In genomic region chr18:62324355-62324828, GRCh38 we compare ENCODE assay signal across 8 cellular contexts. TPM values are rescaled to one million over a fixed set of nuclear protein-coding genes. Genes with fewer than 3 reads are reported as not detected.
DNase-seq lines count a peak whose midpoint lies in the region; ATAC-seq and TF ChIP-seq lines count a peak whose summit lies in the region.

No MANE protein-coding gene starts in this region.

- no peak overlapping the region for H2AFZ ChIP-seq in PC-9

- intact Hi-C loops in Calu3 (cut with micrococcal nuclease; ENCODE audit: unreplicated experiment), result loop anchor here (5.0 kb wide), 1 partner anchor 137 kb away; the partner anchor contains the start of genes PIGN and RELCH
- intact Hi-C loops in breast epithelium (cut with DNase I; ENCODE audit: low total_unique reads), result no loop called here
- intact Hi-C loops in natural killer cell (cut with micrococcal nuclease), result loop anchor here (2.0 kb wide), 1 partner anchor 260 kb away; no protein-coding TSS in a partner anchor
- intact Hi-C loops in PC-9 (cut with micrococcal nuclease; ENCODE audit: unreplicated experiment), result loop anchor here (10.0 kb wide), 1 partner anchor 200 kb away; the partner anchor contains the start of gene ZCCHC2

- ATAC-seq in natural killer cell, result no peak

- no peaks in the 10 kb centered on the region for H3K9me3 ChIP-seq in breast epithelium
- no peaks in the 10 kb centered on the region for H3K9me3 ChIP-seq in PC-9 (ENCODE audit: insufficient read depth, low read depth)

- H3K27me3 Mint-ChIP-seq in Calu3 (ENCODE audit: unreplicated experiment) (no peaks in the 10 kb centered on the region), natural killer cell (ENCODE audit: low read depth in 2 of 2) (peaks cover 42 to 48% of the 10 kb centered on the region in 2 donors)

- BruUV-seq in Calu3 (replicated peaks; lab: Mats Ljungman, UMichigan) (no TSS peak), PC-9 (replicated peaks; lab: Mats Ljungman, UMichigan) (no TSS peak)

- no peaks in the 10 kb centered on the region for H3K9me2 ChIP-seq in PC-9 (ENCODE audit: insufficient read depth)

- CTCF ChIA-PET in Calu3 (lab: Charles Lee), result interaction anchor here (0.5 to 2.4 kb wide), 5 partner anchors 76 to 658 kb away, joined by 3 to 13 read pairs (median 4); no protein-coding TSS in a partner anchor
- CTCF ChIA-PET in PC-9 (lab: Charles Lee), result interaction anchor here (0.5 to 1.4 kb wide), 2 partner anchors 96 to 182 kb away, joined by 3 to 4 read pairs; no protein-coding TSS in a partner anchor

- in situ Hi-C loops in ACHN (cut with HindIII; ENCODE audit: low pct_ligation_motif_present, low pct_unique_long_range_greater_than_20kb, low sequenced_read_pairs), result no loop called here

- H3K36me3 ChIP-seq in breast epithelium (no peaks in the 10 kb centered on the region), PC-9 (ENCODE audit: low read depth) (no peaks in the 10 kb centered on the region)

- peak overlapping the region; percentile 30 to 76 (median 59) for H3K4me3 ChIP-seq in breast epithelium
- H3K4me3 ChIP-seq in PC-9, result no peak overlapping the region

- no peak for TF ChIP-seq CTCF in Calu3 (IDR thresholded peaks at IDR 0.05; ENCODE audit: unreplicated experiment)
- no peak for TF ChIP-seq CTCF in breast epithelium (IDR thresholded peaks at IDR 0.05)
- no peak for TF ChIP-seq CTCF in natural killer cell (IDR thresholded peaks at IDR 0.05)
- no peak for TF ChIP-seq CTCF in PC-9 (conservative IDR thresholded peaks at IDR 0.05)

- DNase-seq in Calu3 (no peak), MV-4-11 (lab: John Stamatoyannopoulos, UW) (peak; percentile 59), breast epithelium (ENCODE audit: low spot score in 2 of 2) (no peak), natural killer cell (no peak), ACHN (no peak), PC-9 (no peak), anterior cingulate cortex (lab: John Stamatoyannopoulos, UW) (no peak)
- DNase-seq in stimulated activated CD4-positive, alpha-beta T cell treated with anti-CD3 and anti-CD28 coated beads, Interleukin-4, amount 100 ng/mL, for 24 hours, result no peak

- H3K27me3 ChIP-seq in breast epithelium (peaks cover 2 to 11% of the 10 kb centered on the region in 2 donors), PC-9 (ENCODE audit: insufficient read depth, low read depth) (no peaks in the 10 kb centered on the region)

- no peak overlapping the region for H3K27ac ChIP-seq in breast epithelium
- H3K27ac ChIP-seq in PC-9, result no peak overlapping the region

- H3K9me3 Mint-ChIP-seq in Calu3 (ENCODE audit: low read depth, unreplicated experiment) (no peaks in the 10 kb centered on the region), natural killer cell (no peaks in the 10 kb centered on the region)

- no peaks in the 10 kb centered on the region for H3K79me2 ChIP-seq in PC-9 (ENCODE audit: low read depth)

- H3K4me1 Mint-ChIP-seq in Calu3 (ENCODE audit: low read depth, unreplicated experiment) (peaks cover 54% of the 10 kb centered on the region), natural killer cell (peaks cover 30 to 39% of the 10 kb centered on the region in 2 donors)

- H3F3A ChIP-seq in PC-9 (ENCODE audit: insufficient read depth, low read depth), result peaks cover 17% of the 10 kb centered on the region

- no peak for TF ChIP-seq POLR2A in breast epithelium (IDR thresholded peaks at IDR 0.05)

- H3K4me1 ChIP-seq in breast epithelium, result peaks cover 0 to 4% of the 10 kb centered on the region in 2 donors
- H3K4me1 ChIP-seq in PC-9 (replicated peaks; ENCODE audit: insufficient read depth), result peaks cover 11% of the 10 kb centered on the region; the same call in 1 of the 2 replicates

- H4K20me1 ChIP-seq in PC-9 (ENCODE audit: insufficient read depth), result no peaks in the 10 kb centered on the region

- H3K4me2 ChIP-seq in PC-9, result no peak overlapping the region; the same call in 1 of the 2 replicates

- peak overlapping the region; percentile 64 for H3K27ac Mint-ChIP-seq in Calu3 (ENCODE audit: unreplicated experiment)
- peak overlapping the region in 1 of 2 donors; percentile 79 for H3K27ac Mint-ChIP-seq in natural killer cell

- POLR2A ChIA-PET in PC-9 (lab: Charles Lee; ENCODE audit: unreplicated experiment), result no interaction called here

- peak overlapping the region; percentile 90 for H3K4me3 Mint-ChIP-seq in Calu3 (ENCODE audit: low read depth, unreplicated experiment)
- H3K4me3 Mint-ChIP-seq in natural killer cell, result peak overlapping the region; percentile 83

- H3K36me3 Mint-ChIP-seq in Calu3 (ENCODE audit: insufficient read depth, unreplicated experiment) (peaks cover 54% of the 10 kb centered on the region), natural killer cell (no peaks in the 10 kb centered on the region)

RNA-seq across cellular contexts. Expression of gene TNFRSF11A, which starts 0.7 kb away (rescaled TPM):
- 94.6 and 126 TPM in 2 replicates for total RNA-seq in Calu3 (2022)
- total RNA-seq in breast epithelium, result 1 to 10 TPM; 4.2 to 6.4 (median 4.6) TPM
- total RNA-seq in natural killer cell, result 10 to 100 TPM in 1 of 3 donors, 1 to 10 TPM in 2; 6.9 to 10.9 (median 8.8) TPM
- 6.3 and 6.7 TPM in 2 replicates for total RNA-seq in PC-9 (2021)
